Comparison of ENCODE assay signal across 29 cellular contexts in the genomic region with DNA sequence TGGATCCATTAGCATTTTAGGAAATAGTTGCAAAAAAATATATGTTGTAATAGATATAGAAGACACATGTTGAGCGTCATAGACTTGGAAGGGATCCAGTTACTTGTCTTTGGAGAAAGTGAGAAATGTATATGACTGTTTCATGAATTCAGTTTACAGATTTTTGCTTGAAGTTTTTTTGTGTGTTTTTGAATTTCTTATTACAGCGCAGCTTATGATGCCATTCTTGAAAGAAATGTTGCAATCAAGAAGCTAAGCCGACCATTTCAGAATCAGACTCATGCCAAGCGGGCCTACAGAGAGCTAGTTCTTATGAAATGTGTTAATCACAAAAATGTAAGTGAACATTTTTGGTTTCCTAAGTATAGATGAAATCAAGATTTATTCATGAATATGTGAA.
DNase-seq lines count a peak whose midpoint lies in the region; ATAC-seq and TF ChIP-seq lines count a peak whose summit lies in the region.
"Had no signal": no experiment of that assay in that cellular context is flagged by ENCODE, and none has a peak within 500 bp of the region (broad histone marks: within the 10 kb centered on the region; RNA-seq: fewer than 3 reads in every experiment).

No MANE protein-coding gene starts in this region.

- no peak for ATAC-seq in GM21737 (IDR thresholded peaks at IDR 0.05; ENCODE audit: unreplicated experiment)
- ATAC-seq in GM21367 (IDR thresholded peaks at IDR 0.05; ENCODE audit: unreplicated experiment), result no peak
- ATAC-seq: activated T-helper 17 cell treated with anti-CD3 and anti-CD28 coated beads, Interleukin-2, amount 50 U/mL, for 72 hours; foreskin keratinocyte; heart right ventricle had no signal

- no peak for TF ChIP-seq CTCF in NB4 (IDR thresholded peaks at IDR 0.05; ENCODE audit: low read depth, low read length)

- DNase-seq in NOMO-1 (lab: John Stamatoyannopoulos, UW; ENCODE audit: unreplicated experiment in 2 of 2), result peak; percentile 28 to 64
- no peak for DNase-seq in NOMO-1 treated with dmso at 0.1 percent for 144 hours (lab: John Stamatoyannopoulos, UW; ENCODE audit: unreplicated experiment)
- DNase-seq in NB4 (ENCODE audit: low read depth), result peak; percentile 28
- peak; percentile 17 for DNase-seq in skeletal muscle cell (ENCODE audit: low read depth)
- no peak for DNase-seq in NCI-H2171 (lab: John Stamatoyannopoulos, UW)
- DNase-seq: activated CD4-positive, alpha-beta memory T cell treated with anti-CD3 and anti-CD28 coated beads for 36 hours; activated CD4-positive, alpha-beta T cell treated with anti-CD3 and anti-CD28 coated beads for 1 hour; activated CD8-positive, alpha-beta memory T cell treated with anti-CD3 and anti-CD28 coated beads, Interleukin-2, amount 50 U/mL, for 48 hours; anterior cingulate cortex; CD4-positive, alpha-beta memory T cell; colonic mucosa; effector CD4-positive, alpha-beta T cell; foreskin keratinocyte; heart right ventricle; Karpas-422; midbrain; naive B cell; NCI-H1048; NCI-H1694; stimulated activated CD4-positive, alpha-beta T cell treated with anti-CD3 and anti-CD28 coated beads, Interleukin-1b, Interleukin-23, amount 100 ng/mL, for 48 hours; stimulated activated naive CD4-positive, alpha-beta T cell treated with Interleukin-2 at 50 U/mL for 16 hours; T-helper 2 cell; testis had no signal

- H3K27ac ChIP-seq in cingulate gyrus (ENCODE audit: low read depth, low read length), result peak overlapping the region; percentile 30
- H3K27ac ChIP-seq: 22Rv1, breast epithelium, colonic mucosa, foreskin keratinocyte, heart right ventricle, testis had no signal

- H3K4me3 ChIP-seq in NB4 (ENCODE audit: low read depth, low read length), result no peak overlapping the region
- H3K4me3 ChIP-seq in skeletal muscle cell (ENCODE audit: low read depth, low read length), result no peak overlapping the region
- H3K4me3 ChIP-seq: breast epithelium, colonic mucosa, heart right ventricle, testis had no signal

- TF ChIP-seq POLR2A in NB4 (IDR thresholded peaks at IDR 0.05; ENCODE audit: extremely low read depth, insufficient read length), result no peak

Comparison
In these comparisons a context has a peak if more than half of its experiments do, and no peak if none do; other contexts are left out.
1. DNase-seq: peak in NOMO-1 (2 of 2), NB4 (single experiment) and skeletal muscle cell (single experiment); none in NOMO-1 treated with dmso at 0.1 percent for 144 hours (single experiment) and NCI-H2171 (single experiment).